In the genomic region with DNA sequence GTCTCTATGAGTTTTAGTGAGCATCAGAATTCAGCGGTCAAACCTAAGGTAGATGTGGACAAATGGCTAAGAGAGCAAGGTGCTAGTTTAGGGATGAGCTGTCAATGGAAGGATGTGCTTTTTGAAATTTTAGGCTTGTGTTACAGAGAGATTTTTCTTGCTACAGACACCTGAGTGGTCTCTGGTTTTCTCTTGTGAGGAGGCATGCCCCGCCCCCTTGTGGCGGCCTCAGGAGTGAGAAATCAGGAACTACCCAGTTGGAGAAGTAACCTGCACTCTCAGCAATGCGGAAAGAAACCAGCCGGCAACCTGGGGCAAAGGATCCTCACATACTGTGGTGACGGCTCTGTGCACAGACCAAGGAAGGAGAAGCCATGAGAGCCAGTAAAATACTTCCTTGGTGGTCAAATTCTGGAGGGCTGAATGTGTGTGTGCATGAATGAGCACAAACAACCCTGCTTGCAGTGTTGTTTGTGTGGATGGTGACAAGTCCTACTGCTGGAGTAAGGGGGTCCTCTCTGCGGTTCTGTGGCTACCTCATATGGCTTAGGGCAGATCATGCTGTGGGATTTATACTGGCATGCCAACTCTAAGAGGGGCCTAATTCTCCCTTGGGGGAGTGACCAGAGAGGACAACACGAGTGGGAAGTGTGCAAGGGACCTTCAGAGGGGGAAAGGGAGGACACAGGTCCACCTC, we compare ENCODE assay signal across 1 cellular context.
A peak's percentile ranks its signal among the peaks of the same experiment; 100 is the strongest.
TF ChIP-seq lines count a peak whose summit lies in the region.

No MANE protein-coding gene starts in this region.

TF ChIP-seq in HEK293, 187 proteins besides CTCF, POLR2A, EP300 and RAD21 (continued from another document):
- TF ChIP-seq, protein P1, sequence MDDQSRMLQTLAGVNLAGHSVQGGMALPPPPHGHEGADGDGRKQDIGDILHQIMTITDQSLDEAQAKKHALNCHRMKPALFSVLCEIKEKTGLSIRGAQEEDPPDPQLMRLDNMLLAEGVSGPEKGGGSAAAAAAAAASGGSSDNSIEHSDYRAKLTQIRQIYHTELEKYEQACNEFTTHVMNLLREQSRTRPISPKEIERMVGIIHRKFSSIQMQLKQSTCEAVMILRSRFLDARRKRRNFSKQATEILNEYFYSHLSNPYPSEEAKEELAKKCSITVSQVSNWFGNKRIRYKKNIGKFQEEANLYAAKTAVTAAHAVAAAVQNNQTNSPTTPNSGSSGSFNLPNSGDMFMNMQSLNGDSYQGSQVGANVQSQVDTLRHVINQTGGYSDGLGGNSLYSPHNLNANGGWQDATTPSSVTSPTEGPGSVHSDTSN (CRISPR knock-in tag; IDR thresholded peaks at IDR 0.05) = no peak
- TF ChIP-seq ZBTB17 (tag by site-specific recombination; IDR thresholded peaks at IDR 0.05) = no peak
- TF ChIP-seq ZBTB48 (tag by site-specific recombination; IDR thresholded peaks at IDR 0.05) = no peak
- TF ChIP-seq ZNF529 (tag by site-specific recombination; IDR thresholded peaks at IDR 0.05; ENCODE audit: insufficient replicate concordance) = no peak
- 0 out of 2 replicates have a peak, but pooled peaks have one; percentile 55 for TF ChIP-seq TRIM28 (IDR thresholded peaks at IDR 0.05; ENCODE audit: borderline replicate concordance, low read length)
- TF ChIP-seq ZNF654 (tag by site-specific recombination; IDR thresholded peaks at IDR 0.05; ENCODE audit: low read depth) = peak; percentile 44
- TF ChIP-seq KLF1 (tag by site-specific recombination; IDR thresholded peaks at IDR 0.05) = no peak
- no peak for TF ChIP-seq BCL11B (tag by site-specific recombination; IDR thresholded peaks at IDR 0.05; ENCODE audit: low read depth)
- TF ChIP-seq ZNF548 (tag by site-specific recombination; IDR thresholded peaks at IDR 0.05) = no peak
- TF ChIP-seq ZNF707 (tag by site-specific recombination; IDR thresholded peaks at IDR 0.05) = no peak
- no peak for TF ChIP-seq ZNF202 (tag by site-specific recombination; IDR thresholded peaks at IDR 0.05; ENCODE audit: borderline replicate concordance)
- TF ChIP-seq MZF1 (tag by site-specific recombination; IDR thresholded peaks at IDR 0.05; ENCODE audit: borderline replicate concordance) = no peak
- no peak for TF ChIP-seq ZNF2 (tag by site-specific recombination; IDR thresholded peaks at IDR 0.05)
- TF ChIP-seq ZNF248 (tag by site-specific recombination; IDR thresholded peaks at IDR 0.05) = no peak
